ENCODE assay signal across 13 cellular contexts in the genomic region with DNA sequence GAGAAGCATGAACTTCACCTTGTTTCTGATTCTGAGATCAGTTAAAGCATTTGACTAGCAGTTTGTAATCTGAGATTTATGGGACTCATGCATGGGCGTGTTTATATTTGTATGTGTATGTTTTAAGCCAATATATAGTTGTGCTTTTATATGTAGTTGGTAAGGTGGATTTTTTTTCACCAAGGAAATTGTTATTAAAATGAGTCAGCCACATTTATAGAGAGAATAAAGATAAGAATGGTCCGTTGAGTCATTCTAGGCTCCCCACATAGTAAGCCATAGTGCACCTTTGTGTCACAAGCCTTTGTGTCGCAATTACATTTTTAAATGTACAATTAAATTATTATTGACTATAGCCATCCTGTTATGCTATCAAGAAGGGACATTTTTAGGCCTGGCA.
DNase-seq lines count a peak whose midpoint lies in the region; ATAC-seq and TF ChIP-seq lines count a peak whose summit lies in the region.
"Had no signal": no experiment of that assay in that cellular context is flagged by ENCODE, and none has a peak within 500 bp of the region (broad histone marks: within the 10 kb centered on the region; RNA-seq: fewer than 3 reads in every experiment).

No MANE protein-coding gene starts in this region.

- no peaks in the 10 kb centered on the region for H3K9me3 ChIP-seq in WERI-Rb-1 (ENCODE audit: severe bottlenecking)
- H3K9me3 ChIP-seq: neutrophil had no signal

- intact Hi-C loops in left colon (cut with DNase I, micrococcal nuclease) = no loop called here
- intact Hi-C loops in activated T-helper 1 cell treated with anti-CD3 and anti-CD28 coated beads, Interleukin-12 subunit alpha, Interleukin-12 subunit beta, Interleukin-2, Interleukin-4 antibody, amounts not matched to agents 30 ng/mL and 10 ng/mL and 1 ng/mL, durations not matched to agents 14 hours and 24 hours and 36 hours (cut with micrococcal nuclease) = no loop called here

- H3K36me3 Mint-ChIP-seq in activated T-helper 1 cell treated with anti-CD3 and anti-CD28 coated beads, Interleukin-12 subunit alpha, Interleukin-12 subunit beta, Interleukin-2, Interleukin-4 antibody, amounts not matched to agents 30 ng/mL and 10 ng/mL and 1 ng/mL, durations not matched to agents 14 hours and 24 hours and 36 hours (ENCODE audit: low read depth) = peaks cover 32% of the 10 kb centered on the region

- TF ChIP-seq CTCF in C4-2B (conservative IDR thresholded peaks at IDR 0.05) = no peak
- no peak for TF ChIP-seq CTCF in LNCaP clone FGC (IDR thresholded peaks at IDR 0.05; ENCODE audit: control insufficient read depth, extremely low read depth, insufficient read depth)
- no peak for TF ChIP-seq CTCF in cardiac fibroblast (IDR thresholded peaks at IDR 0.05; ENCODE audit: low read depth, low read length)
- TF ChIP-seq CTCF in WERI-Rb-1 (IDR thresholded peaks at IDR 0.05; ENCODE audit: low read depth, low read length) = no peak

- H3K27ac Mint-ChIP-seq in activated T-helper 1 cell treated with anti-CD3 and anti-CD28 coated beads, Interleukin-12 subunit alpha, Interleukin-12 subunit beta, Interleukin-2, Interleukin-4 antibody, amounts not matched to agents 30 ng/mL and 10 ng/mL and 1 ng/mL, durations not matched to agents 14 hours and 24 hours and 36 hours = no peak overlapping the region
- H3K27ac Mint-ChIP-seq: activated CD4-positive, alpha-beta T cell treated with anti-CD3 and anti-CD28 coated beads, Interleukin-2, amount 10 ng/mL, durations not matched to agents 24 days and 14 days; activated T-cell treated with anti-CD3 and anti-CD28 coated beads, Interleukin-2, amount 50 U/mL, for 72 hours had no signal

- H3K4me1 Mint-ChIP-seq in activated T-helper 1 cell treated with anti-CD3 and anti-CD28 coated beads, Interleukin-12 subunit alpha, Interleukin-12 subunit beta, Interleukin-2, Interleukin-4 antibody, amounts not matched to agents 30 ng/mL and 10 ng/mL and 1 ng/mL, durations not matched to agents 14 hours and 24 hours and 36 hours (ENCODE audit: low read depth) = peaks cover 21% of the 10 kb centered on the region

- H3K9me3 Mint-ChIP-seq in activated T-helper 1 cell treated with anti-CD3 and anti-CD28 coated beads, Interleukin-12 subunit alpha, Interleukin-12 subunit beta, Interleukin-2, Interleukin-4 antibody, amounts not matched to agents 30 ng/mL and 10 ng/mL and 1 ng/mL, durations not matched to agents 14 hours and 24 hours and 36 hours = no peaks in the 10 kb centered on the region
- H3K9me3 Mint-ChIP-seq: activated T-cell treated with anti-CD3 and anti-CD28 coated beads, Interleukin-2, amount 50 U/mL, for 72 hours had no signal

- H3K4me3 Mint-ChIP-seq in activated T-helper 1 cell treated with anti-CD3 and anti-CD28 coated beads, Interleukin-12 subunit alpha, Interleukin-12 subunit beta, Interleukin-2, Interleukin-4 antibody, amounts not matched to agents 30 ng/mL and 10 ng/mL and 1 ng/mL, durations not matched to agents 14 hours and 24 hours and 36 hours = no peak overlapping the region
- H3K4me3 Mint-ChIP-seq: activated CD4-positive, alpha-beta T cell treated with anti-CD3 and anti-CD28 coated beads, Interleukin-2, amount 10 ng/mL, durations not matched to agents 24 days and 14 days; activated T-cell treated with anti-CD3 and anti-CD28 coated beads, Interleukin-2, amount 50 U/mL, for 72 hours had no signal

- peaks cover 31% of the 10 kb centered on the region for H3K36me3 ChIP-seq in WERI-Rb-1
- H3K36me3 ChIP-seq: neutrophil had no signal

- H3K27ac ChIP-seq in C4-2B = peak overlapping the region; percentile 66
- no peak overlapping the region for H3K27ac ChIP-seq in WERI-Rb-1
- H3K27ac ChIP-seq: neutrophil had no signal

- DNase-seq in LNCaP clone FGC (ENCODE audit: low read depth) = peak; percentile 50
- DNase-seq in cardiac fibroblast (ENCODE audit: low read depth in 2 of 2) = peak; percentile 57 to 84
- no peak for DNase-seq in left colon
- DNase-seq in activated T-helper 1 cell treated with anti-CD3 and anti-CD28 coated beads, Interleukin-12 subunit alpha, Interleukin-12 subunit beta, Interleukin-2, Interleukin-4 antibody, amounts not matched to agents 30 ng/mL and 10 ng/mL and 1 ng/mL, durations not matched to agents 14 hours and 24 hours and 36 hours (ENCODE audit: low spot score) = no peak
- DNase-seq in WERI-Rb-1 = no peak
- DNase-seq: activated CD4-positive, alpha-beta T cell treated with anti-CD3 and anti-CD28 coated beads, Interleukin-2, amount 10 ng/mL, durations not matched to agents 24 days and 14 days; activated T-cell treated with anti-CD3 and anti-CD28 coated beads, Interleukin-2, amount 50 U/mL, for 72 hours had no signal

- ATAC-seq in left colon (peak; percentile 69), HG02981 (IDR thresholded peaks at IDR 0.05; ENCODE audit: unreplicated experiment) (no peak), GM18520 (IDR thresholded peaks at IDR 0.05; ENCODE audit: unreplicated experiment) (no peak)
- ATAC-seq: activated T-cell treated with anti-CD3 and anti-CD28 coated beads, Interleukin-2, amount 50 U/mL, for 72 hours had no signal

- H3K4me3 ChIP-seq in LNCaP clone FGC (ENCODE audit: low read depth, low read length) = no peak overlapping the region
- no peak overlapping the region for H3K4me3 ChIP-seq in cardiac fibroblast (replicated peaks in 1 of 2; ENCODE audit: low read depth in 2 of 2, low read length in 2 of 2)
- no peak overlapping the region for H3K4me3 ChIP-seq in WERI-Rb-1 (ENCODE audit: low read depth, low read length)
- H3K4me3 ChIP-seq: lung, smooth muscle cell had no signal

- H3K27me3 ChIP-seq in WERI-Rb-1 (ENCODE audit: insufficient read depth, low read depth, severe bottlenecking) = no peaks in the 10 kb centered on the region
- H3K27me3 ChIP-seq: neutrophil had no signal

- H3K27me3 Mint-ChIP-seq in activated T-helper 1 cell treated with anti-CD3 and anti-CD28 coated beads, Interleukin-12 subunit alpha, Interleukin-12 subunit beta, Interleukin-2, Interleukin-4 antibody, amounts not matched to agents 30 ng/mL and 10 ng/mL and 1 ng/mL, durations not matched to agents 14 hours and 24 hours and 36 hours (ENCODE audit: insufficient read depth) = no peaks in the 10 kb centered on the region
- H3K27me3 Mint-ChIP-seq: activated CD4-positive, alpha-beta T cell treated with anti-CD3 and anti-CD28 coated beads, Interleukin-2, amount 10 ng/mL, durations not matched to agents 24 days and 14 days had no signal

Comparison
In these comparisons a context has a peak if more than half of its experiments do, and no peak if none do; other contexts are left out.
1. DNase-seq: peak in LNCaP clone FGC (single experiment) and cardiac fibroblast (2 of 2); none in left colon (0 of 2), activated T-helper 1 cell treated with anti-CD3 and anti-CD28 coated beads, Interleukin-12 subunit alpha, Interleukin-12 subunit beta, Interleukin-2, Interleukin-4 antibody, amounts not matched to agents 30 ng/mL and 10 ng/mL and 1 ng/mL, durations not matched to agents 14 hours and 24 hours and 36 hours (single experiment) and WERI-Rb-1 (single experiment).